Comparison of ENCODE assay signal across 10 cellular contexts in the genomic region with DNA sequence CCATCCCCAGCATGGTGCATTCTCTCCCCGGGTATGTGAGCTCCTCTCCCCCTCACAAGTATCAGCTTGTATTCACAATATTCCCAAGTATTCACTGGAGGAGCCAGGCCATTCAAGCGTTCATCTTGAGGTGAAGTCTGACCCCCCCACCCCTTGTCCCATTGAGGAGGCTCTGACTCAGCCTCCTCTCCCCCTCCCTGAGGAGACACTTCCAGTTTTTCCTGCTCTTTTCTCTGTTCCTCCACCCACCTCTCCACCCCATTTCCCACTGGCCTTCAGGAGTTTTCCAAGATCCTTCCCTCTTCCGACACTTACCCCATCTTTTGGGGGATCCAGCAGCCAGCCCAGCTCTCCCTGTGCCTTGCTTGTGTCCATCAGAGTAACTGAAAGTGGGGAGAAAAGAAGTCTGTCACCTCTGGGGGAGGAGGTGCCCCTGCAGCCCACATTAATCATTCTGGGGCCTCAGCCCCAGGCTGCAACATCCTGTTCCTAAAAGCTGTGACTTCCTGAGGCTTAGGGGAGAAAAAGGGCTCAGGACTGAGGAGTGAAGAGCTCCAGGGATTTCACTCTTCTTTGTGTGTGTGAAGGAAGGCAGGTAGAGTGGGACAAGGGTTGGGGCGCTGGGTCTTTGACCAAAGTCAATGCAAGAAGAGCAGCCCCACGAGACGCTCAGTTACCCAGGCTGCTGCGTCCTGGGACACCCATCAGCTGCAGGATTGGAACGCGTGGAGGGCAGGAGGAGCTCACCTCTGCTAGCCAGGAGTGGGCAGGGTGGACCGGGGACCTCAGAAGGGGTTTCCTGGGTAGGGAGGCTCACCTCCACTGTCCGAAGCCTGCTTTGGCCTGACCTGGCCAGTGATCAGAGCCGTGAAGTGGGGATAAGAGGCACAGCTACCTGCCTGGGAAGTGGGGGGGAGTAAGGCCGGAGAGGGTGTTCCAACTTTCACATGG. TPM values are rescaled to one million over a fixed set of nuclear protein-coding genes. Genes with fewer than 3 reads are reported as not detected.
DNase-seq lines count a peak whose midpoint lies in the region; ATAC-seq and TF ChIP-seq lines count a peak whose summit lies in the region.
"Had no signal": no experiment of that assay in that cellular context is flagged by ENCODE, and none has a peak within 500 bp of the region (broad histone marks: within the 10 kb centered on the region; RNA-seq: fewer than 3 reads in every experiment).

No MANE protein-coding gene starts in this region.

- peak overlapping the region; percentile 49 for H2AK5ac ChIP-seq in trophoblast cell (ENCODE audit: low read length)

- no peaks in the 10 kb centered on the region for H3K36me3 Mint-ChIP-seq in T-helper 17 cell (ENCODE audit: low read depth)

- H4K8ac ChIP-seq in trophoblast cell (ENCODE audit: low read depth, low read length), result peak overlapping the region; percentile 5

- CTCF ChIA-PET in HCT116 (lab: Charles Lee), result interaction anchor here (0.9 to 2.0 kb wide), 2 partner anchors 27 to 28 kb away, joined by 6 to 13 read pairs; no protein-coding TSS in a partner anchor

- H3K23ac ChIP-seq in trophoblast cell (ENCODE audit: low read length), result no peak overlapping the region

- H2AFZ ChIP-seq in HCT116 (ENCODE audit: low read depth, low read length, poor library complexity, severe bottlenecking) (no peak overlapping the region), trophoblast cell (ENCODE audit: insufficient read depth, low read length, poor library complexity) (peak overlapping the region; percentile 24)

- H2BK120ac ChIP-seq in trophoblast cell (ENCODE audit: insufficient read depth, low read length, poor library complexity), result peak overlapping the region; percentile 15

- H3K4me2 ChIP-seq in HCT116 (ENCODE audit: low read length), result peak overlapping the region; percentile 92
- peak overlapping the region; percentile 74 for H3K4me2 ChIP-seq in trophoblast cell (ENCODE audit: low read length)

- no peak for TF ChIP-seq CTCF in HCT116 (IDR thresholded peaks at IDR 0.05 in 2 of 3, conservative IDR thresholded peaks at IDR 0.05 in 1 of 3; ENCODE audit: borderline replicate concordance in 1 of 3, insufficient read depth in 1 of 3, low read depth in 2 of 3, low read length in 2 of 3)

- BruUV-seq in HCT116 (replicated peaks; lab: Mats Ljungman, UMichigan), result no TSS peak

- H4K20me1 ChIP-seq in HCT116 (ENCODE audit: insufficient read depth), result no peaks in the 10 kb centered on the region

- H3K4me3 Mint-ChIP-seq in T-helper 17 cell, result peak overlapping the region; percentile 97

- H3K9ac ChIP-seq in HCT116 (ENCODE audit: low read length) (peak overlapping the region; percentile 76), trophoblast cell (ENCODE audit: low read length) (peak overlapping the region; percentile 36)

- TF ChIP-seq POLR2A in HCT116 (IDR thresholded peaks at IDR 0.05; ENCODE audit: borderline replicate concordance, extremely low read depth, insufficient read depth, insufficient read length), result no peak

- peak overlapping the region; percentile 17 for H4K91ac ChIP-seq in trophoblast cell (ENCODE audit: low read depth, low read length)

- peak overlapping the region; percentile 90 for H3K4ac ChIP-seq in trophoblast cell (ENCODE audit: low read depth, low read length)

- H3K27ac ChIP-seq in HCT116 (ENCODE audit: low read depth, low read length) (peak overlapping the region; percentile 22; the same call in 1 of the 2 replicates), epithelial cell of prostate (peak overlapping the region; percentile 40), trophoblast cell (ENCODE audit: low read depth, low read length) (peak overlapping the region; percentile 12)

- H3K36me3 ChIP-seq in HCT116 (ENCODE audit: control insufficient read depth in 1 of 2, insufficient read depth in 2 of 2, low read length in 2 of 2) (no peaks in the 10 kb centered on the region), trophoblast cell (ENCODE audit: control insufficient read depth in 1 of 2, insufficient read depth in 2 of 2, low read length in 2 of 2) (peaks cover 4 to 6% of the 10 kb centered on the region in 2 experiments)

- H3K4me1 Mint-ChIP-seq in T-helper 17 cell, result peaks cover 59% of the 10 kb centered on the region

- no CpG with 5 or more reads among the region's 13 CpGs for WGBS in trophoblast cell (ENCODE audit: extremely low coverage, insufficient coverage, insufficient read length)

- peak overlapping the region; percentile 71 for H2BK5ac ChIP-seq in trophoblast cell (ENCODE audit: low read depth, low read length, poor library complexity)

- H3K18ac ChIP-seq in trophoblast cell (ENCODE audit: low read length), result peak overlapping the region; percentile 64

- no peaks in the 10 kb centered on the region for H3K9me2 ChIP-seq in HCT116 (ENCODE audit: insufficient read depth)

- H3K27me3 Mint-ChIP-seq in T-helper 17 cell, result no peaks in the 10 kb centered on the region

- H3K4me1 ChIP-seq in HCT116 (ENCODE audit: control insufficient read depth in 1 of 2, insufficient read depth in 2 of 2, low read length in 2 of 2), result peaks cover 15 to 22% of the 10 kb centered on the region in 2 experiments; a peak in 3 of 4 replicates
- peaks cover 26 to 37% of the 10 kb centered on the region in 2 experiments for H3K4me1 ChIP-seq in trophoblast cell (ENCODE audit: control insufficient read depth in 1 of 2, insufficient read depth in 2 of 2, low read length in 2 of 2)

- POLR2A ChIA-PET in HCT116 (lab: Charles Lee), result interaction anchor here (1.4 to 1.6 kb wide), 2 partner anchors 9 to 11 kb away, joined by 3 to 5 read pairs; no protein-coding TSS in a partner anchor

- H3K79me2 ChIP-seq in HCT116 (ENCODE audit: insufficient read depth, low read length), result peaks cover 3% of the 10 kb centered on the region; the same call in 1 of the 2 replicates
- H3K79me2 ChIP-seq in trophoblast cell (ENCODE audit: control insufficient read depth, insufficient read depth, low read length, poor library complexity), result peaks cover 8% of the 10 kb centered on the region

- peak overlapping the region; percentile 82 to 92 for H3K4me3 ChIP-seq in HCT116 (replicated peaks in 1 of 2; ENCODE audit: low read depth in 1 of 2, low read length in 2 of 2)
- H3K4me3 ChIP-seq in trophoblast cell (ENCODE audit: low read depth, low read length), result peak overlapping the region; percentile 75

- peak overlapping the region; percentile 63 for H4K12ac ChIP-seq in trophoblast cell (ENCODE audit: low read depth, low read length)

- H3K27ac Mint-ChIP-seq in T-helper 17 cell, result peak overlapping the region; percentile 89

- no peaks in the 10 kb centered on the region for H3K9me3 ChIP-seq in HCT116 (ENCODE audit: control insufficient read depth in 1 of 2, insufficient read depth in 1 of 2, low read depth in 1 of 2, low read length in 2 of 2)
- H3K9me3 ChIP-seq in T-helper 17 cell (ENCODE audit: control insufficient read depth, low read length, poor library complexity, severe bottlenecking), result no peaks in the 10 kb centered on the region
- H3K9me3 ChIP-seq in trophoblast cell (ENCODE audit: insufficient read depth, low read depth, low read length), result no peaks in the 10 kb centered on the region

- TF ChIP-seq RAD21 in HCT116 (IDR thresholded peaks at IDR 0.05; ENCODE audit: low read depth), result no peak

- intact Hi-C loops in HCT116 (cut with micrococcal nuclease) (loop anchor here (2.0 to 5.0 kb wide), 4 partner anchors 87 to 167 kb away; no protein-coding TSS in a partner anchor), posterior cingulate gyrus (cut with DNase I) (no loop called here)

- peak; percentile 7; the same call in 1 of the 2 replicates for ATAC-seq in HCT116
- ATAC-seq in T-helper 17 cell, result peak; percentile 67
- no peak for ATAC-seq in HG03439 (IDR thresholded peaks at IDR 0.05; ENCODE audit: unreplicated experiment)

- H3K27me3 ChIP-seq in HCT116 (ENCODE audit: insufficient read depth, low read length) (no peaks in the 10 kb centered on the region), trophoblast cell (ENCODE audit: insufficient read depth, low read length) (no peaks in the 10 kb centered on the region)

- DNase-seq in HCT116 (ENCODE audit: low read depth, low spot score), result no peak
- DNase-seq in T-helper 17 cell, result no peak
- DNase-seq in epithelial cell of prostate (ENCODE audit: low read depth, low spot score), result no peak
- no peak for DNase-seq in trophoblast cell
- no peak for DNase-seq in NCI-H187 (lab: John Stamatoyannopoulos, UW)
- DNase-seq in posterior cingulate gyrus, result no peak
- no peak for DNase-seq in NCI-H1417 (lab: John Stamatoyannopoulos, UW)
- DNase-seq: stimulated activated CD4-positive, alpha-beta T cell treated with anti-CD3 and anti-CD28 coated beads, Interleukin-12 subunit alpha, Interleukin-12 subunit beta, amount 100 ng/mL, for 4 hours had no signal

- H3K79me1 ChIP-seq in trophoblast cell (ENCODE audit: low read length), result peaks cover 14% of the 10 kb centered on the region

- peak overlapping the region; percentile 32 for H3K14ac ChIP-seq in trophoblast cell (ENCODE audit: low read length)

- RAD21 ChIA-PET in HCT116 (lab: Charles Lee; ENCODE audit: low non-redundant PET in 1 of 2, low total read pairs in 2 of 2, uncharacterized antibody in 2 of 2, unreplicated experiment in 2 of 2), result no interaction called here

- H2BK12ac ChIP-seq in trophoblast cell (ENCODE audit: low read length), result peak overlapping the region; percentile 3

TF ChIP-seq in HCT116, 20 proteins besides CTCF, POLR2A, EP300 and RAD21:
- TF ChIP-seq ELF1 (IDR thresholded peaks at IDR 0.05; ENCODE audit: borderline replicate concordance, low read depth) (no peak), SP1 (IDR thresholded peaks at IDR 0.05; ENCODE audit: low read depth) (peak; percentile 27; the same call in 1 of the 2 replicates)

RNA-seq across cellular contexts. Expression of gene EPHA1, which starts 1.1 kb away (rescaled TPM):
- total RNA-seq in HCT116 (2021; ENCODE audit: unreplicated experiment) (29.9 TPM), T-helper 17 cell (10 to 100 TPM in 1 of 2 donors, 1 to 10 TPM in 1; 9.4 to 19.7 TPM)
- polyA plus RNA-seq in HCT116 (2012), result 24.3 and 26.3 TPM in 2 replicates
- polyA plus RNA-seq in trophoblast cell (2013), result 26.1 and 27.4 TPM in 2 replicates

RNA-seq across cellular contexts. Expression of gene ZYX, which starts 26.4 kb away (rescaled TPM):
- 144 TPM for total RNA-seq in HCT116 (2021; ENCODE audit: unreplicated experiment)
- polyA plus RNA-seq in HCT116 (2012), result 188 and 199 TPM in 2 replicates
- total RNA-seq in T-helper 17 cell, result 100 to 1,000 TPM; 151 to 165 TPM
- 275 TPM in 2 replicates for polyA plus RNA-seq in trophoblast cell (2013)

RNA-seq across cellular contexts. Expression of gene TAS2R60, which starts 35.7 kb away (rescaled TPM):
- total RNA-seq in HCT116 (2021; ENCODE audit: unreplicated experiment) (not detected), T-helper 17 cell (under 1 TPM; 0.60 to 0.80 TPM)
- not detected in 2 replicates for polyA plus RNA-seq in HCT116 (2012)
- not detected in 2 replicates for polyA plus RNA-seq in trophoblast cell (2013)
- total RNA-seq: M059J had no signal

RNA-seq across cellular contexts. Expression of gene FAM131B, which starts 45.1 kb away (rescaled TPM):
- total RNA-seq in HCT116 (2021; ENCODE audit: unreplicated experiment), result 0.20 TPM
- polyA plus RNA-seq in HCT116 (2012), result 0.21 and 0.34 TPM in 2 replicates
- under 1 TPM; 0.23 to 0.42 TPM for total RNA-seq in T-helper 17 cell
- polyA plus RNA-seq in trophoblast cell (2013), result 0.22 and 0.28 TPM in 2 replicates
